29 cellular contexts compared by ENCODE assay signal in the genomic region with DNA sequence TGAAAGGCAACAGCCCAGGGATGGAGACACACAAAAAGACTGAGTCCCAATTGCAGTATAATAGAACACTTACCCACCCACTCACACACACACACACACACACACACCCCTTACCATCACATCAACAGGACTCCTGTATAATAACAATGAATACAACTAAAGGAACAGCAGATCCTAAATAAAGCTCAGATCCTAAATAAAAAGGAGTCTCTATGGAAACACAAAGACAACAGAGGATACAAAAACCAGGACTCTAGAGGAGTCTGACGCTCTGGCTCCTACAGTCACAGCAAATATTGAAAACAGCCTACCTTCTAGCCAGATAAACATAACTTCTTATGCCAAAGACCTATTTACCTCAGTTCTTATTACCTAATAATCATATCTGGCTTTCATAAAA.
DNase-seq lines count a peak whose midpoint lies in the region; ATAC-seq, FAIRE-seq and TF ChIP-seq lines count a peak whose summit lies in the region.
"Had no signal": no experiment of that assay in that cellular context is flagged by ENCODE, and none has a peak within 500 bp of the region (broad histone marks: within the 10 kb centered on the region; RNA-seq: fewer than 3 reads in every experiment).

No MANE protein-coding gene starts in this region.

- no peak for ATAC-seq in stimulated activated naive CD8-positive, alpha-beta T cell treated with anti-CD3 and anti-CD28 coated beads, Interleukin-15, Interleukin-2, amounts not matched to agents 100 U/mL and 50 U/mL, for 24 hours
- ATAC-seq: activated CD4-positive, alpha-beta T cell treated with anti-CD3 and anti-CD28 coated beads for 36 hours; activated naive CD4-positive, alpha-beta T cell treated with anti-CD3 and anti-CD28 coated beads, Interleukin-2, amount 50 U/mL, for 72 hours; activated T-cell treated with anti-CD3 and anti-CD28 coated beads, Interleukin-2, amount 50 U/mL, for 72 hours; CD8-positive, alpha-beta T cell; T-cell had no signal

- H3K4me1 Mint-ChIP-seq in neural progenitor cell = peaks cover 8% of the 10 kb centered on the region
- H3K4me1 Mint-ChIP-seq: activated CD4-positive, alpha-beta T cell treated with anti-CD3 and anti-CD28 coated beads for 36 hours; nephron; T-cell had no signal

- H3K9ac ChIP-seq in endothelial cell of umbilical vein (replicated peaks; ENCODE audit: extremely low read depth, insufficient read depth, low read length) (no peak overlapping the region), neural progenitor cell (no peak overlapping the region)

- no peaks in the 10 kb centered on the region for H3K79me2 ChIP-seq in endothelial cell of umbilical vein (ENCODE audit: control insufficient read depth, insufficient read depth, low read length)
- no peaks in the 10 kb centered on the region for H3K79me2 ChIP-seq in neural progenitor cell (ENCODE audit: low read depth)

- no peaks in the 10 kb centered on the region for H3K9me3 ChIP-seq in endothelial cell of umbilical vein (replicated peaks; ENCODE audit: control insufficient read depth, insufficient read depth, low read length)
- H3K9me3 ChIP-seq in neural progenitor cell (ENCODE audit: low read depth) = no peaks in the 10 kb centered on the region
- H3K9me3 ChIP-seq in sigmoid colon = no peaks in the 10 kb centered on the region

- H3K27me3 Mint-ChIP-seq in neural progenitor cell (ENCODE audit: insufficient read depth, low read depth) = no peaks in the 10 kb centered on the region
- H3K27me3 Mint-ChIP-seq: activated CD4-positive, alpha-beta T cell treated with anti-CD3 and anti-CD28 coated beads for 36 hours; dendritic cell treated with granulocyte-macrophage colony-stimulating factor and Interleukin-4, amounts not matched to agents 40 ng/mL and 50 ng/mL, for 4 days; progenitor cell of endocrine pancreas; T-cell; type B pancreatic cell had no signal

- no peaks in the 10 kb centered on the region for H3K36me3 ChIP-seq in endothelial cell of umbilical vein (ENCODE audit: control insufficient read depth in 2 of 2, extremely low read depth in 1 of 2, insufficient read depth in 2 of 2, low read length in 2 of 2)
- no peaks in the 10 kb centered on the region for H3K36me3 ChIP-seq in neural progenitor cell
- no peaks in the 10 kb centered on the region for H3K36me3 ChIP-seq in sigmoid colon

- H3K27ac ChIP-seq in endothelial cell of umbilical vein (ENCODE audit: insufficient read depth, low read depth, low read length) (peak overlapping the region; percentile 99), neural progenitor cell (no peak overlapping the region), sigmoid colon (peak overlapping the region in 1 of 4 donors; percentile 34)

- H3K4me1 ChIP-seq in endothelial cell of umbilical vein (ENCODE audit: control insufficient read depth, extremely low read depth, insufficient read depth, low read length) (peaks cover 33% of the 10 kb centered on the region), neural progenitor cell (peaks cover 5% of the 10 kb centered on the region), sigmoid colon (peaks cover 0 to 24% (median 16%) of the 10 kb centered on the region in 4 donors)

- H3F3A ChIP-seq in neural progenitor cell (ENCODE audit: low read depth) = no peaks in the 10 kb centered on the region

- dilution Hi-C loops in endothelial cell of umbilical vein (cut with MboI; ENCODE audit: extremely low pct_ligation_motif_present, low sequenced_read_pairs) = no loop called here

- TF ChIP-seq EP300 in sigmoid colon (IDR thresholded peaks at IDR 0.05) = no peak

- FAIRE-seq in H54 (lab: Jason Lieb, UNC) = peak; percentile 50
- FAIRE-seq in endothelial cell of umbilical vein (lab: Jason Lieb, UNC) = no peak
- FAIRE-seq: frontal cortex, small intestine, TTC549 had no signal

- H3K27me3 ChIP-seq in endothelial cell of umbilical vein (ENCODE audit: control insufficient read depth in 2 of 2, insufficient read depth in 2 of 2, low read length in 2 of 2) (no peaks in the 10 kb centered on the region), neural progenitor cell (no peaks in the 10 kb centered on the region), sigmoid colon (no peaks in the 10 kb centered on the region)

- H4K20me1 ChIP-seq in endothelial cell of umbilical vein (replicated peaks; ENCODE audit: control insufficient read depth, extremely low read depth, insufficient read depth, low read length) = no peaks in the 10 kb centered on the region
- H4K20me1 ChIP-seq in neural progenitor cell (ENCODE audit: low read depth) = no peaks in the 10 kb centered on the region

- peak overlapping the region; percentile 22 for H3K27ac Mint-ChIP-seq in neural progenitor cell
- H3K27ac Mint-ChIP-seq: activated CD4-positive, alpha-beta T cell treated with anti-CD3 and anti-CD28 coated beads for 36 hours; activated naive CD4-positive, alpha-beta T cell treated with anti-CD3 and anti-CD28 coated beads, Interleukin-2, amount 50 U/mL, for 72 hours; activated T-cell treated with anti-CD3 and anti-CD28 coated beads, Interleukin-2, amount 50 U/mL, for 72 hours; CD8-positive, alpha-beta T cell; dendritic cell treated with granulocyte-macrophage colony-stimulating factor and Interleukin-4, amounts not matched to agents 40 ng/mL and 50 ng/mL, for 4 days; nephron; progenitor cell of endocrine pancreas; T-cell; type B pancreatic cell had no signal

- no peak for TF ChIP-seq POLR2A in H54 (IDR thresholded peaks at IDR 0.05; ENCODE audit: low read depth, low read length)
- no peak for TF ChIP-seq POLR2A in endothelial cell of umbilical vein (IDR thresholded peaks at IDR 0.05; ENCODE audit: low read depth, low read length)
- TF ChIP-seq POLR2A in sigmoid colon (IDR thresholded peaks at IDR 0.05) = no peak

- WGBS in sigmoid colon, 2 donors = 52 to 67% methylated on average over 1 of the region's 1 CpG

- H3K4me3 ChIP-seq in endothelial cell of umbilical vein (replicated peaks in 1 of 3; ENCODE audit: insufficient read depth in 1 of 3, low read depth in 1 of 3, low read length in 3 of 3) (no peak overlapping the region), neural progenitor cell (no peak overlapping the region), sigmoid colon (no peak overlapping the region)

- TF ChIP-seq CTCF in endothelial cell of umbilical vein (IDR thresholded peaks at IDR 0.05; ENCODE audit: extremely low read depth in 1 of 2, insufficient read depth in 1 of 2, low read depth in 1 of 2, low read length in 2 of 2) (no peak), neural progenitor cell (IDR thresholded peaks at IDR 0.05) (no peak), sigmoid colon (IDR thresholded peaks at IDR 0.05) (no peak)

- H3K4me3 Mint-ChIP-seq in neural progenitor cell = no peak overlapping the region
- H3K4me3 Mint-ChIP-seq: activated CD4-positive, alpha-beta T cell treated with anti-CD3 and anti-CD28 coated beads for 36 hours; activated T-cell treated with anti-CD3 and anti-CD28 coated beads, Interleukin-2, amount 50 U/mL, for 72 hours; CD8-positive, alpha-beta T cell; dendritic cell treated with granulocyte-macrophage colony-stimulating factor and Interleukin-4, amounts not matched to agents 40 ng/mL and 50 ng/mL, for 4 days; nephron; T-cell; type B pancreatic cell had no signal

- H3K4me2 ChIP-seq in endothelial cell of umbilical vein (ENCODE audit: insufficient read depth, low read length) (no peak overlapping the region), neural progenitor cell (no peak overlapping the region)

- peak overlapping the region; percentile 55 for H2AFZ ChIP-seq in endothelial cell of umbilical vein (ENCODE audit: low read depth, low read length)
- H2AFZ ChIP-seq in neural progenitor cell (replicated peaks) = peak overlapping the region; percentile 73

- CTCF ChIA-PET in endothelial cell of umbilical vein (lab: Charles Lee) = no interaction called here

- DNase-seq in H54 (ENCODE audit: insufficient read length, low spot score) (no peak), NCI-H748 treated with DMSO at 0.1 percent for 48 hours (lab: John Stamatoyannopoulos, UW) (peak; percentile 60), endothelial cell of umbilical vein (ENCODE audit: low read depth, low spot score) (peak; percentile 46), neural progenitor cell (ENCODE audit: low spot score) (peak; percentile 2), ureter (ENCODE audit: low spot score) (no peak), sigmoid colon (no peak), cerebellar cortex (ENCODE audit: low spot score) (no peak)
- no peak for DNase-seq in stimulated activated naive CD8-positive, alpha-beta T cell treated with anti-CD3 and anti-CD28 coated beads, Interleukin-15, Interleukin-2, amounts not matched to agents 100 U/mL and 50 U/mL, for 24 hours
- DNase-seq: activated CD4-positive, alpha-beta T cell treated with anti-CD3 and anti-CD28 coated beads for 36 hours; activated T-cell treated with anti-CD3 and anti-CD28 coated beads, Interleukin-2, amount 50 U/mL, for 72 hours; CD8-positive, alpha-beta T cell; DND-41; GOT3; KG1; NCI-H2029 treated with DMSO at 0.1 percent for 48 hours; NCI-H524 treated with DMSO at 0.1 percent for 48 hours; OCI-M1; SHP77; small intestine; stimulated activated CD4-positive, alpha-beta T cell treated with anti-CD3 and anti-CD28 coated beads, Interleukin-2, amount 100 ng/mL, for 48 hours; stimulated activated naive CD4-positive, alpha-beta T cell treated with Interleukin-2 at 50 U/mL for 16 hours; T-cell had no signal

- intact Hi-C loops in endothelial cell of umbilical vein (cut with micrococcal nuclease) (loop anchor here (5.0 kb wide), 2 partner anchors 224 to 1334 kb away; a partner anchor contains a TSS), sigmoid colon (cut with DNase I) (no loop called here)

- no peaks in the 10 kb centered on the region for H3K9me1 ChIP-seq in endothelial cell of umbilical vein (replicated peaks; ENCODE audit: control insufficient read depth, extremely low read depth, insufficient read depth, low read length)

- BruUV-seq in endothelial cell of umbilical vein (replicated peaks; lab: Mats Ljungman, UMichigan) = no TSS peak

- no peaks in the 10 kb centered on the region for H3K36me3 Mint-ChIP-seq in neural progenitor cell
- H3K36me3 Mint-ChIP-seq: activated naive CD4-positive, alpha-beta T cell treated with anti-CD3 and anti-CD28 coated beads, Interleukin-2, amount 50 U/mL, for 72 hours; CD8-positive, alpha-beta T cell; T-cell; type B pancreatic cell had no signal

- no peaks in the 10 kb centered on the region for H3K9me3 Mint-ChIP-seq in neural progenitor cell
- H3K9me3 Mint-ChIP-seq: activated T-cell treated with anti-CD3 and anti-CD28 coated beads, Interleukin-2, amount 50 U/mL, for 72 hours; CD8-positive, alpha-beta T cell; nephron; type B pancreatic cell had no signal

- POLR2A ChIA-PET in endothelial cell of umbilical vein (lab: Charles Lee) = interaction anchor here (0.7 kb wide), 1 partner anchor 9 kb away, joined by 3 read pairs; no protein-coding TSS in a partner anchor

TF ChIP-seq in endothelial cell of umbilical vein, 7 proteins besides CTCF, POLR2A, EP300 and RAD21:
- TF ChIP-seq JUN (IDR thresholded peaks at IDR 0.05; ENCODE audit: borderline replicate concordance, insufficient read depth, insufficient read length, low read depth) (no peak), MYC (IDR thresholded peaks at IDR 0.05; ENCODE audit: low read depth, low read length) (no peak)
- TF ChIP-seq, protein P1, sequence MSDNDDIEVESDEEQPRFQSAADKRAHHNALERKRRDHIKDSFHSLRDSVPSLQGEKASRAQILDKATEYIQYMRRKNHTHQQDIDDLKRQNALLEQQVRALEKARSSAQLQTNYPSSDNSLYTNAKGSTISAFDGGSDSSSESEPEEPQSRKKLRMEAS (IDR thresholded peaks at IDR 0.05; ENCODE audit: insufficient read depth, insufficient read length) = no peak
TF ChIP-seq in endothelial cell of umbilical vein: peak in this region for 0.

Comparison
In these comparisons a context has a peak if more than half of its experiments do, and no peak if none do; other contexts are left out.
1. DNase-seq: peak in NCI-H748 treated with DMSO at 0.1 percent for 48 hours (single experiment), endothelial cell of umbilical vein (single experiment) and neural progenitor cell (single experiment); none in H54 (single experiment), ureter (single experiment), sigmoid colon (single experiment), cerebellar cortex (single experiment) and stimulated activated naive CD8-positive, alpha-beta T cell treated with anti-CD3 and anti-CD28 coated beads, Interleukin-15, Interleukin-2, amounts not matched to agents 100 U/mL and 50 U/mL, for 24 hours (single experiment).